In genomic region chr1:151944110-151944858, GRCh38 we compare ENCODE assay signal across 11 cellular contexts. TPM values are rescaled to one million over a fixed set of nuclear protein-coding genes. Genes with fewer than 3 reads are reported as not detected.
DNase-seq lines count a peak whose midpoint lies in the region; ATAC-seq, FAIRE-seq and TF ChIP-seq lines count a peak whose summit lies in the region.
"Had no signal": no experiment of that assay in that cellular context is flagged by ENCODE, and none has a peak within 500 bp of the region (broad histone marks: within the 10 kb centered on the region; RNA-seq: fewer than 3 reads in every experiment).

No MANE protein-coding gene starts in this region.

- H3K27me3 Mint-ChIP-seq in natural killer cell (ENCODE audit: low read depth in 2 of 2) = peaks cover 0 to 3% of the 10 kb centered on the region in 2 donors
- peaks cover 0 to 3% of the 10 kb centered on the region in 2 donors for H3K27me3 Mint-ChIP-seq in natural killer cell treated with Interleukin-12 subunit alpha and Interleukin-12 subunit beta and Interleukin-15 and Interleukin-18, amount 100 ng/mL, for 72 hours

- no peak overlapping the region for H3K4me3 ChIP-seq in bronchial epithelial cell (ENCODE audit: low read depth, low read length)
- H3K4me3 ChIP-seq in mucosa of descending colon = no peak overlapping the region
- no peak overlapping the region for H3K4me3 ChIP-seq in aorta (ENCODE audit: low read length in 2 of 2)

- H3K4me1 ChIP-seq in mucosa of descending colon (ENCODE audit: low read depth) = peaks cover 31% of the 10 kb centered on the region
- H3K4me1 ChIP-seq in aorta (ENCODE audit: control insufficient read depth in 1 of 2, insufficient read depth in 2 of 2, low read length in 2 of 2) = peaks cover 2 to 5% of the 10 kb centered on the region in 2 donors
- H3K4me1 ChIP-seq: parathyroid adenoma had no signal

- H3K9me3 ChIP-seq in mucosa of descending colon = no peaks in the 10 kb centered on the region
- no peaks in the 10 kb centered on the region for H3K9me3 ChIP-seq in aorta (ENCODE audit: control insufficient read depth, low read length)

- intact Hi-C loops in natural killer cell (cut with micrococcal nuclease) (loop anchor here (2.0 kb wide), 1 partner anchor 51 kb away; no protein-coding TSS in a partner anchor), mucosa of descending colon (cut with DNase I, micrococcal nuclease) (no loop called here), aorta (cut with DNase I) (no loop called here)

- H3K9me3 Mint-ChIP-seq in natural killer cell = no peaks in the 10 kb centered on the region
- no peaks in the 10 kb centered on the region for H3K9me3 Mint-ChIP-seq in natural killer cell treated with Interleukin-12 subunit alpha and Interleukin-12 subunit beta and Interleukin-15 and Interleukin-18, amount 100 ng/mL, for 72 hours

- H3K36me3 ChIP-seq in bronchial epithelial cell (ENCODE audit: control insufficient read depth, insufficient read depth, low read length) (no peaks in the 10 kb centered on the region), mucosa of descending colon (ENCODE audit: low read depth) (no peaks in the 10 kb centered on the region), aorta (ENCODE audit: control insufficient read depth in 1 of 2, insufficient read depth in 2 of 2, low read length in 1 of 2) (no peaks in the 10 kb centered on the region)

- peak in 2 of 3 donors; percentile 28 to 38 for ATAC-seq in natural killer cell
- no peak for ATAC-seq in natural killer cell treated with Interleukin-12 subunit alpha and Interleukin-12 subunit beta and Interleukin-15 and Interleukin-18, amount 100 ng/mL, for 72 hours
- peak; percentile 26 for ATAC-seq in mucosa of descending colon
- peak; percentile 6 for ATAC-seq in aorta (ENCODE audit: low FRiP score)
- ATAC-seq in GM18520 (IDR thresholded peaks at IDR 0.05; ENCODE audit: unreplicated experiment) = no peak
- ATAC-seq in GM19455 (IDR thresholded peaks at IDR 0.05; ENCODE audit: unreplicated experiment) = no peak

- peaks cover 23 to 41% of the 10 kb centered on the region in 2 donors for H3K4me1 Mint-ChIP-seq in natural killer cell
- H3K4me1 Mint-ChIP-seq in natural killer cell treated with Interleukin-12 subunit alpha and Interleukin-12 subunit beta and Interleukin-15 and Interleukin-18, amount 100 ng/mL, for 72 hours (ENCODE audit: low read depth in 2 of 2) = peaks cover 25 to 40% of the 10 kb centered on the region in 2 donors

- DNase-seq in natural killer cell (no peak), bronchial epithelial cell (ENCODE audit: low read depth) (peak; percentile 71), mucosa of descending colon (no peak), aorta (no peak), NCI-H2107 (lab: John Stamatoyannopoulos, UW) (no peak)
- no peak for DNase-seq in natural killer cell treated with Interleukin-12 subunit alpha and Interleukin-12 subunit beta and Interleukin-15 and Interleukin-18, amount 100 ng/mL, for 72 hours (ENCODE audit: low spot score)
- DNase-seq: Karpas-422 had no signal

- peak overlapping the region; percentile 89 to 95 for H3K27ac Mint-ChIP-seq in natural killer cell
- H3K27ac Mint-ChIP-seq in natural killer cell treated with Interleukin-12 subunit alpha and Interleukin-12 subunit beta and Interleukin-15 and Interleukin-18, amount 100 ng/mL, for 72 hours = peak overlapping the region in 1 of 2 donors; percentile 88

- TF ChIP-seq CTCF in natural killer cell (IDR thresholded peaks at IDR 0.05) (no peak), bronchial epithelial cell (IDR thresholded peaks at IDR 0.05; ENCODE audit: insufficient read depth, low read length, severe bottlenecking) (no peak), mucosa of descending colon (IDR thresholded peaks at IDR 0.05) (no peak)

- 21 to 28% methylated on average over 7 of the region's 7 CpGs for WGBS in aorta, 2 donors

- no peak overlapping the region for H3K4me3 Mint-ChIP-seq in natural killer cell
- no peak overlapping the region for H3K4me3 Mint-ChIP-seq in natural killer cell treated with Interleukin-12 subunit alpha and Interleukin-12 subunit beta and Interleukin-15 and Interleukin-18, amount 100 ng/mL, for 72 hours

- no peak for FAIRE-seq in bronchial epithelial cell (lab: Jason Lieb, UNC)

- H3K27ac ChIP-seq in aorta (ENCODE audit: low read depth in 1 of 2, low read length in 2 of 2) = peak overlapping the region; percentile 57 to 62
- H3K27ac ChIP-seq: C4-2B had no signal

- no peaks in the 10 kb centered on the region for H3K27me3 ChIP-seq in bronchial epithelial cell (ENCODE audit: control insufficient read depth, insufficient read depth, low read length)
- no peaks in the 10 kb centered on the region for H3K27me3 ChIP-seq in aorta (ENCODE audit: control insufficient read depth in 1 of 2, insufficient read depth in 2 of 2, low read length in 1 of 2)

- no peaks in the 10 kb centered on the region for H3K36me3 Mint-ChIP-seq in natural killer cell
- H3K36me3 Mint-ChIP-seq in natural killer cell treated with Interleukin-12 subunit alpha and Interleukin-12 subunit beta and Interleukin-15 and Interleukin-18, amount 100 ng/mL, for 72 hours = no peaks in the 10 kb centered on the region

RNA-seq across cellular contexts. Expression of gene THEM4, which starts 35.0 kb away (rescaled TPM):
- total RNA-seq in natural killer cell (10 to 100 TPM; 11.9 to 16.2 (median 15.5) TPM), bronchial epithelial cell (6.7 and 9.7 TPM in 2 replicates), mucosa of descending colon (10 to 100 TPM in 2 of 3 donors, 1 to 10 TPM in 1; 9.1 to 12.7 (median 11.3) TPM), aorta (10 to 100 TPM; 11.8 to 17.5 TPM)
- 10 to 100 TPM; 17.0 to 19.6 TPM for total RNA-seq in natural killer cell treated with Interleukin-12 subunit alpha and Interleukin-12 subunit beta and Interleukin-15 and Interleukin-18, amount 100 ng/mL, for 72 hours
- polyA plus RNA-seq in aorta = 10 to 100 TPM in 1 of 2 donors, 1 to 10 TPM in 1; 3.8 to 12.3 TPM

RNA-seq across cellular contexts. Expression of gene S100A10, which starts 49.4 kb away (rescaled TPM):
- total RNA-seq in natural killer cell (100 to 1,000 TPM; 142 to 200 (median 183) TPM), bronchial epithelial cell (120 and 212 TPM in 2 replicates), mucosa of descending colon (1,000 to 10,000 TPM in 2 of 3 donors, 100 to 1,000 TPM in 1; 540 to 1,335 (median 1,083) TPM), aorta (100 to 1,000 TPM; 188 to 386 TPM)
- total RNA-seq in natural killer cell treated with Interleukin-12 subunit alpha and Interleukin-12 subunit beta and Interleukin-15 and Interleukin-18, amount 100 ng/mL, for 72 hours = 100 to 1,000 TPM; 152 to 263 TPM
- 100 to 1,000 TPM; 244 to 417 TPM for polyA plus RNA-seq in aorta

Comparison
In these comparisons a context has a peak if more than half of its experiments do, and no peak if none do; other contexts are left out.
1. ATAC-seq: peak in natural killer cell (2 of 3), mucosa of descending colon (single experiment) and aorta (single experiment); none in natural killer cell treated with Interleukin-12 subunit alpha and Interleukin-12 subunit beta and Interleukin-15 and Interleukin-18, amount 100 ng/mL, for 72 hours (0 of 2), GM18520 (single experiment) and GM19455 (single experiment).